In the genomic region with DNA sequence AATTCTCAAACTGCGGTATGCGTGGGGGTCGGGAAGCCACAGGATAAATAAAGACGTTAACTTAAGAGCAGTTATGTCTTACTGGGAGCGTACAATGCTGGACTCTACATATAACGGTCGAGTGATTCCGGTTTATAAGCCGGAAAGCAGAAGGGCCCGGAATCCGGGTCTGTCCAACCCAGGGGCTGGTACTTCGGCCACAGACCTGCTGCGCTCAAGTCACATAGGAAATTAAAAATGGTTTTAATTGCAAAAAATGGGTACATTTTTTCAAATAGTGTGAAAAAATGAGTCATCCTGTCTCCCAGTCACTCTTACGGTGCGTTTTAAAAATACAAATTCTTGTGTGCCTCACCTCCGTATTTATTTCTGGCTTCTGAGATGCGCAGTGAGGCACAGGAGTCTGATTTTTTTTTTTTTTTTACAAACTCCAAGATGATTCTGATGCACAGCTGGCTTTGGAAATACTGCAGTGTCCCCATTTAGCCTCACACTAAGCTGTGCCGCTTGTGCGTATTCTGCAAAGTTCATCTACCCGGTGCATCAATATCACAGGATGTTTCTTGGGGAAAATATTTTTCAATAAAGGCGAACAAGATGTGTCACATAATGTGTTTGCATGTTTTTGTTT, we compare ENCODE assay signal across 8 cellular contexts. TPM values are rescaled to one million over a fixed set of nuclear protein-coding genes. Genes with fewer than 3 reads are reported as not detected.
A peak's percentile ranks its signal among the peaks of the same experiment; 100 is the strongest.
DNase-seq lines count a peak whose midpoint lies in the region; ATAC-seq and TF ChIP-seq lines count a peak whose summit lies in the region.

No MANE protein-coding gene starts in this region.

- no peaks in the 10 kb centered on the region for H3K27me3 ChIP-seq in layer of hippocampus (ENCODE audit: control insufficient read depth, insufficient read depth, low read length)

- in situ Hi-C loops in astrocyte of the spinal cord (cut with HindIII; ENCODE audit: low sequenced_read_pairs), result no loop called here

- ATAC-seq in GM19043 (IDR thresholded peaks at IDR 0.05; ENCODE audit: low read depth, unreplicated experiment) (peak; percentile 25), HG03439 (IDR thresholded peaks at IDR 0.05; ENCODE audit: unreplicated experiment) (peak; percentile 26)

- TF ChIP-seq CTCF in astrocyte of the spinal cord (IDR thresholded peaks at IDR 0.05; ENCODE audit: low read depth, low read length), result no peak

- H3K4me3 ChIP-seq in astrocyte of the spinal cord (ENCODE audit: low read depth, low read length), result peak overlapping the region; percentile 54

- H3K27ac ChIP-seq in layer of hippocampus (ENCODE audit: low read depth, low read length) (peak overlapping the region; percentile 92), substantia nigra (ENCODE audit: low read depth, low read length, poor library complexity, severe bottlenecking) (peak overlapping the region; percentile 93)

- DNase-seq in astrocyte of the spinal cord (ENCODE audit: low read depth, low spot score), result no peak
- DNase-seq in substantia nigra (lab: John Stamatoyannopoulos, UW), result no peak
- no peak for DNase-seq in GF-D8 (lab: John Stamatoyannopoulos, UW)
- no peak for DNase-seq in DMS53 (lab: John Stamatoyannopoulos, UW)
- DNase-seq in occipital lobe (lab: John Stamatoyannopoulos, UW), result no peak

RNA-seq across cellular contexts. Expression of gene PCIF1, which starts 1.0 kb away (rescaled TPM):
- total RNA-seq in occipital lobe, result 14.5 TPM

RNA-seq across cellular contexts. Expression of gene PLTP, which starts 23.6 kb away (rescaled TPM):
- total RNA-seq in occipital lobe, result 19.0 TPM

RNA-seq across cellular contexts. Expression of gene ZNF335, which starts 36.5 kb away (rescaled TPM):
- total RNA-seq in occipital lobe, result 13.9 TPM

RNA-seq across cellular contexts. Expression of gene CTSA, which starts 44.4 kb away (rescaled TPM):
- total RNA-seq in occipital lobe, result 15.8 TPM

RNA-seq across cellular contexts. Expression of gene NEURL2, which starts 44.5 kb away (rescaled TPM):
- 2.8 TPM for total RNA-seq in occipital lobe
